Comparison of ENCODE assay signal across 8 cellular contexts in the genomic region with DNA sequence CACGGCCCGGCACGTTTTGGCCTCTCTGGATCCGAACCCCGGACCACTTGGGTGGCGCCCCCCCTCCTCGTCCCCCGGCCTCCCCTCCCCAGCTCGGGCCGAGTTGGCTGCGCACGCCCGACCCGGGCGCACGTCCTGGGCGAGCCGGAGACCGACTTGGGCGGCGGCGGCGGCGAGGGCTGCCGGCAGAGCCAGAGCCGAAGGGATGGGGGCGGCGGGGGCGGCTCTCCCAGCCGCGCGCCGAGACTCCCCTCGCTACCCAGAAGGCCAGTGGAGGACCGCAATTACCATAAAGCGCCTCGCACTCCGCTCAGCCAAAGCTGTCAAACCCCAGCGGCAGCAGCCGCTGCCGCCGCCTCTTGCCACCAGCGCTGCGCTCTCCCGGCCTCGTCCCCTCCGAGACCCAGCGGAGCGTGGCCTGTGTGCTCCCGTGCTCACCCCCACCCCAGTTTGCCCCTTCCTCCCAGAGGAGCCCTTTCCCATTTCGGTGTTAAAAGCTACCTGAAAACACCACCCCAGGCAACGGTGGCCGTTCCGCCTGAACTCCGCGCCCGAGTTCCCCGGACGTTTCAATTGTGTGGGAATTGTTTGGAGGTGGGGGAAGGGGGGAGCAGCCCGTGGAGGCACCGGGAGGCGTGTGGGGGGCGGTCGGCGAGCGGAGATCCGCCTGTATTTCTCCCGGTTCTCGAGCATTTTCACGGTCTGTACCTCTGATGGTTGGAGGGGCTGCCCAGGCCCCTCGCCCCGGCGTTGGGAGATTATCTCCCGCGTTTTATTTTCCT. TPM values are rescaled to one million over a fixed set of nuclear protein-coding genes. Genes with fewer than 3 reads are reported as not detected.
DNase-seq lines count a peak whose midpoint lies in the region; ATAC-seq and TF ChIP-seq lines count a peak whose summit lies in the region.

No MANE protein-coding gene starts in this region.

- TF ChIP-seq CTCF in right lobe of liver (IDR thresholded peaks at IDR 0.05) (no peak), stomach (IDR thresholded peaks at IDR 0.05) (no peak)

- H3K36me3 ChIP-seq in HUES48 (ENCODE audit: control insufficient read depth, insufficient read depth, low read length) (no peaks in the 10 kb centered on the region), right lobe of liver (no peaks in the 10 kb centered on the region), stomach (no peaks in the 10 kb centered on the region)

- H3K4me1 ChIP-seq in HUES48 (ENCODE audit: control insufficient read depth, insufficient read depth, low read length) (peaks cover 30% of the 10 kb centered on the region), right lobe of liver (peaks cover 0 to 11% (median 0%) of the 10 kb centered on the region in 4 donors), stomach (peaks cover 9 to 69% (median 33%) of the 10 kb centered on the region in 4 donors)

- no peak for TF ChIP-seq EP300 in stomach (IDR thresholded peaks at IDR 0.05)

- H3K9ac ChIP-seq in HUES48 (ENCODE audit: low read depth, low read length), result no peak overlapping the region; the same call in 1 of the 2 replicates

- peak overlapping the region; percentile 93 for H3K4me3 Mint-ChIP-seq in central memory CD8-positive, alpha-beta T cell

- H3K4me3 ChIP-seq in HUES48 (ENCODE audit: low read depth, low read length) (peak overlapping the region; percentile 56), right lobe of liver (peak overlapping the region; percentile 65 to 74 (median 68)), stomach (peak overlapping the region; percentile 63 to 75 (median 70))

- no peaks in the 10 kb centered on the region for H3K27me3 Mint-ChIP-seq in central memory CD8-positive, alpha-beta T cell

- H3K36me3 Mint-ChIP-seq in central memory CD8-positive, alpha-beta T cell (ENCODE audit: insufficient read depth), result peaks cover 31% of the 10 kb centered on the region

- peaks cover 21% of the 10 kb centered on the region for H3K4me1 Mint-ChIP-seq in central memory CD8-positive, alpha-beta T cell

- H3K9me3 Mint-ChIP-seq in central memory CD8-positive, alpha-beta T cell, result no peaks in the 10 kb centered on the region

- intact Hi-C loops in right lobe of liver (cut with DNase I) (loop anchor here in 1 of 2 donors (5.0 kb wide), 1 partner anchor 74 kb away; no protein-coding TSS in a partner anchor), stomach (cut with DNase I; ENCODE audit: low total_unique reads) (loop anchor here (10.0 kb wide), 1 partner anchor 56 kb away; no protein-coding TSS in a partner anchor)

- WGBS in right lobe of liver (ENCODE audit: insufficient coverage, low coverage, low lambda C conversion rate, missing lambda C conversion rate), result 10% methylated on average over 22 of the region's 75 CpGs
- WGBS in stomach, 5 donors, result 0 to 6% (median 3%) methylated on average over 31 to 75 of the region's 75 CpGs; no CpG with 5 or more reads in 1 of the 5 donors

- ATAC-seq in activated CD4-positive, CD25-positive, alpha-beta regulatory T cell treated with anti-CD3 and anti-CD28 coated beads, Interleukin-2, amount 50 U/mL, for 24 hours, result peak; percentile 22 to 25
- ATAC-seq in central memory CD8-positive, alpha-beta T cell (replicated peaks; ENCODE audit: extremely low read depth, poor library complexity, severe bottlenecking), result peak; percentile 55
- ATAC-seq in right lobe of liver, result peak; percentile 11 to 29 (median 16)
- no peak for ATAC-seq in HG02840 (IDR thresholded peaks at IDR 0.05; ENCODE audit: low FRiP score, unreplicated experiment)

- peak overlapping the region; percentile 51 for H3K27ac ChIP-seq in HUES48 (ENCODE audit: low read depth, low read length)
- H3K27ac ChIP-seq in right lobe of liver, result peak overlapping the region; percentile 40 to 87 (median 60)
- H3K27ac ChIP-seq in stomach, result peak overlapping the region; percentile 88 to 95 (median 93)

- TF ChIP-seq POLR2A in right lobe of liver (IDR thresholded peaks at IDR 0.05) (peak; percentile 47), stomach (IDR thresholded peaks at IDR 0.05) (no peak)

- H3K27me3 ChIP-seq in HUES48 (ENCODE audit: control insufficient read depth, insufficient read depth, low read length) (peaks cover 58% of the 10 kb centered on the region), right lobe of liver (peaks cover 0 to 4% of the 10 kb centered on the region in 2 donors), stomach (peaks cover 0 to 75% (median 11%) of the 10 kb centered on the region in 3 donors)

- H3K27ac Mint-ChIP-seq in central memory CD8-positive, alpha-beta T cell (ENCODE audit: low read depth), result peak overlapping the region; percentile 82

- H3K9me3 ChIP-seq in HUES48 (ENCODE audit: control insufficient read depth, insufficient read depth, low read length) (0 out of 2 replicates have a peak, but pooled peaks cover 5% of the 10 kb centered on the region), right lobe of liver (no peaks in the 10 kb centered on the region), stomach (peaks cover 0 to 24% (median 0%) of the 10 kb centered on the region in 4 donors)

- DNase-seq in activated CD4-positive, CD25-positive, alpha-beta regulatory T cell treated with anti-CD3 and anti-CD28 coated beads, Interleukin-2, amount 50 U/mL, for 72 hours, result no peak
- peak; percentile 40 for DNase-seq in T follicular helper cell (ENCODE audit: low read depth)
- peak in 1 of 2 donors; percentile 57 for DNase-seq in central memory CD8-positive, alpha-beta T cell (ENCODE audit: low spot score in 2 of 2)
- peak in 2 of 3 donors; percentile 55 to 58 for DNase-seq in right lobe of liver
- no peak for DNase-seq in stomach

RNA-seq across cellular contexts. Expression of a gene that starts 0.7 kb away (rescaled TPM):
- total RNA-seq in right lobe of liver (10 to 100 TPM in 4 of 6 experiments, 1 to 10 TPM in 2; 9.4 to 16.6 (median 12.0) TPM), stomach (10 to 100 TPM; 11.0 to 45.5 (median 34.8) TPM)
- polyA plus RNA-seq in stomach, result 10 to 100 TPM in 1 of 3 donors, 1 to 10 TPM in 2; 4.4 to 11.8 (median 5.0) TPM

Comparison
In these comparisons a context has a peak if more than half of its experiments do, and no peak if none do; other contexts are left out.
1. DNase-seq: peak in T follicular helper cell (single experiment) and right lobe of liver (2 of 3); none in activated CD4-positive, CD25-positive, alpha-beta regulatory T cell treated with anti-CD3 and anti-CD28 coated beads, Interleukin-2, amount 50 U/mL, for 72 hours (single experiment) and stomach (single experiment).
2. Peak in every context shown above with its lines, with median percentiles within 50 percentile points of each other: H3K27ac ChIP-seq and H3K4me3 ChIP-seq.